8 cellular contexts compared by ENCODE assay signal in genomic region chr19:11505504-11506100, GRCh38. TPM values are rescaled to one million over a fixed set of nuclear protein-coding genes. Genes with fewer than 3 reads are reported as not detected.
DNase-seq lines count a peak whose midpoint lies in the region; ATAC-seq, FAIRE-seq and TF ChIP-seq lines count a peak whose summit lies in the region.

Gene ZNF653, minus strand, starts transcription at chr19:11505839. Its CDS starts 53 bp downstream, at chr19:11505786.

- H3K36me3 Mint-ChIP-seq in T-helper 1 cell treated with Interleukin-12 subunit alpha and Interleukin-12 subunit beta and Interleukin-4 antibody, amounts not matched to agents 30 μg/mL and 1 μg/mL, for 36 hours (ENCODE audit: low read depth): peaks cover 9% of the 10 kb centered on the region

- peak within 1 kb of the TSS; percentile 84 for H3K4me3 ChIP-seq in psoas muscle

- no peak for TF ChIP-seq CTCF in psoas muscle (IDR thresholded peaks at IDR 0.05)

- H3K27me3 Mint-ChIP-seq in T-helper 1 cell treated with Interleukin-12 subunit alpha and Interleukin-12 subunit beta and Interleukin-4 antibody, amounts not matched to agents 30 μg/mL and 1 μg/mL, for 36 hours (ENCODE audit: low read depth): no peaks in the 10 kb centered on the region

- H3K9me3 Mint-ChIP-seq in T-helper 1 cell treated with Interleukin-12 subunit alpha and Interleukin-12 subunit beta and Interleukin-4 antibody, amounts not matched to agents 30 μg/mL and 1 μg/mL, for 36 hours: no peaks in the 10 kb centered on the region

- 0 to 1% (median 1%) methylated on average over 45 to 65 of the region's 65 CpGs for WGBS in psoas muscle, 3 donors

- no peaks in the 10 kb centered on the region for H3K9me3 ChIP-seq in psoas muscle

- ATAC-seq in HG02870 (IDR thresholded peaks at IDR 0.05; ENCODE audit: unreplicated experiment): peak; percentile 52
- ATAC-seq in left ventricle myocardium superior: peak; percentile 85
- ATAC-seq in psoas muscle: peak; percentile 82 to 89 (median 86)

- peaks cover 20% of the 10 kb centered on the region for H3K4me1 Mint-ChIP-seq in T-helper 1 cell treated with Interleukin-12 subunit alpha and Interleukin-12 subunit beta and Interleukin-4 antibody, amounts not matched to agents 30 μg/mL and 1 μg/mL, for 36 hours (ENCODE audit: low read depth)

- H3K36me3 ChIP-seq in psoas muscle (ENCODE audit: insufficient read depth in 1 of 2, low read depth in 1 of 2): peaks cover 0 to 12% of the 10 kb centered on the region in 2 donors

- TF ChIP-seq POLR2A in GM15510 (IDR thresholded peaks at IDR 0.05; ENCODE audit: borderline replicate concordance, extremely low read depth, insufficient read length): peak; percentile 56

- H3K27ac Mint-ChIP-seq in T-helper 1 cell treated with Interleukin-12 subunit alpha and Interleukin-12 subunit beta and Interleukin-4 antibody, amounts not matched to agents 30 μg/mL and 1 μg/mL, for 36 hours: peak within 1 kb of the TSS; percentile 93

- peak; percentile 94 for DNase-seq in NCI-H146 treated with DMSO at 0.1 percent for 48 hours (lab: John Stamatoyannopoulos, UW; ENCODE audit: unreplicated experiment)
- peak; percentile 85 for DNase-seq in amniotic epithelial cell (ENCODE audit: low read depth)
- peak; percentile 95 for DNase-seq in left ventricle myocardium superior
- DNase-seq in psoas muscle: peak; percentile 92 to 97
- peak; percentile 91 for DNase-seq in urothelium cell line (ENCODE audit: low spot score)

- intact Hi-C loops in left ventricle myocardium superior (cut with micrococcal nuclease) (no loop called here), psoas muscle (cut with DNase I) (loop anchor here in 1 of 2 donors (10.0 kb wide), 1 partner anchor 131 kb away; the partner anchor contains the start of gene SWSAP1)

- peak within 1 kb of the TSS; percentile 93 for H3K27ac ChIP-seq in psoas muscle

- H3K4me1 ChIP-seq in psoas muscle: peaks cover 4% of the 10 kb centered on the region

- FAIRE-seq in urothelium cell line (lab: Jason Lieb, UNC): no peak

- no peaks in the 10 kb centered on the region for H3K27me3 ChIP-seq in psoas muscle (ENCODE audit: insufficient read depth in 3 of 3, low read length in 2 of 3)

- peak within 1 kb of the TSS; percentile 85 for H3K4me3 Mint-ChIP-seq in T-helper 1 cell treated with Interleukin-12 subunit alpha and Interleukin-12 subunit beta and Interleukin-4 antibody, amounts not matched to agents 30 μg/mL and 1 μg/mL, for 36 hours

RNA-seq across cellular contexts. Expression of gene ZNF653, which starts in this region (rescaled TPM):
- total RNA-seq in left ventricle myocardium superior: 3.3 TPM
- 10 to 100 TPM in 1 of 4 donors, 1 to 10 TPM in 3; 5.7 to 11.5 (median 7.3) TPM for total RNA-seq in psoas muscle
- 1 to 10 TPM; 4.0 to 6.5 (median 5.3) TPM for polyA plus RNA-seq in psoas muscle

Comparison
In these comparisons a context has a peak if more than half of its experiments do, and no peak if none do; other contexts are left out.
1. Peak in every context shown above with its lines: DNase-seq, ATAC-seq, H3K4me3 ChIP-seq and H3K27ac ChIP-seq.